23 cellular contexts compared by ENCODE assay signal in the genomic region with DNA sequence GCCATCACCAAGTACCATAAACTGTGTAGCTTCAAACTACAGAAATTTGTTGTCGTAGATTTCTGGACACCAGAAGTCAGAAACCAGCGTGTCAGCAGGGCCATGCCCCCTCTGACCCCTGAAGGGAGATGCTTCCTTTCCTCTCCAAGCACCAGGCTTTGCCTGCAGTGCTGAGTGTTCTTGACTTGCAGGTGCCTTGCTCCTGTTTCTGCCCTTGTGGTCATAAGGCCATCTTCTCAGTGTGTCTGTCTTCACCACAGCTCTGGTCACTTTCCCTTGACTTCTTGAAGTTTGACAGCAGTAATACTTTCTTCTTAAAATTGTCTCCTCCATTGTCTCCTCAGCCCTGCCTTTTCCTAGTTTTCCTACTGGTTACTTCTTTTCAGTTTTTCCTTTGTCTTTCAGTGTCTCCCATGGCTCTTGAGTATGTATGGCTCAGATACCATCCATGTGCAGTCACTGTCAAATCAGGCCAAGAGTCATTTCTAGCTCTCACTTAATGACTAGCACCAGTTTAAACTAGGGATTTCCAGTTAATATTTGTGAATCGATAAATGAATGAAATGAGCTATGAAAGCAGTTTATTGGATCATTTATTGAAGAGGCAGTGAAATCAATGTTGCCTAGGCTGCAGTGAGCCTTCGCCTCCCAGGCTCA.
A peak's percentile ranks its signal among the peaks of the same experiment; 100 is the strongest.
DNase-seq lines count a peak whose midpoint lies in the region; TF ChIP-seq lines count a peak whose summit lies in the region.
"Had no signal": no experiment of that assay in that cellular context is flagged by ENCODE, and none has a peak within 500 bp of the region (broad histone marks: within the 10 kb centered on the region; RNA-seq: fewer than 3 reads in every experiment).

No MANE protein-coding gene starts in this region.

- H3K9me3 ChIP-seq in Loucy (ENCODE audit: insufficient read depth, low read depth, low read length) (no peaks in the 10 kb centered on the region), WERI-Rb-1 (ENCODE audit: severe bottlenecking) (no peaks in the 10 kb centered on the region)
- H3K9me3 ChIP-seq: BLaER1, SJSA1, upper lobe of right lung had no signal

- H4K20me1 ChIP-seq in Loucy (ENCODE audit: insufficient read depth, low read length, poor library complexity, severe bottlenecking): peaks cover 39% of the 10 kb centered on the region

- H3K27me3 Mint-ChIP-seq in activated naive CD4-positive, alpha-beta T cell treated with anti-CD3 and anti-CD28 coated beads, Interleukin-2, amount 50 U/mL, for 24 hours: no peaks in the 10 kb centered on the region
- H3K27me3 Mint-ChIP-seq in activated naive CD4-positive, alpha-beta T cell treated with anti-CD3 and anti-CD28 coated beads for 36 hours (ENCODE audit: low read depth): no peaks in the 10 kb centered on the region
- H3K27me3 Mint-ChIP-seq in activated CD4-positive, alpha-beta memory T cell treated with anti-CD3 and anti-CD28 coated beads, Interleukin-2, amount 10 ng/mL, durations not matched to agents 7 days and 5 days: no peaks in the 10 kb centered on the region
- peaks cover 4% of the 10 kb centered on the region for H3K27me3 Mint-ChIP-seq in nephron progenitor cell (ENCODE audit: low read depth, poor library complexity)

- peaks cover 5% of the 10 kb centered on the region; the same call in 1 of the 2 replicates for H3F3A ChIP-seq in Loucy (ENCODE audit: low read depth)

- H3K9ac ChIP-seq in Loucy (ENCODE audit: low read depth, low read length, poor library complexity, severe bottlenecking): peak overlapping the region; percentile 75
- H3K9ac ChIP-seq: BLaER1 had no signal

- no peaks in the 10 kb centered on the region for H3K9me3 Mint-ChIP-seq in activated naive CD4-positive, alpha-beta T cell treated with anti-CD3 and anti-CD28 coated beads, Interleukin-2, amount 50 U/mL, for 24 hours
- H3K9me3 Mint-ChIP-seq in activated naive CD4-positive, alpha-beta T cell treated with anti-CD3 and anti-CD28 coated beads for 36 hours: no peaks in the 10 kb centered on the region
- no peaks in the 10 kb centered on the region for H3K9me3 Mint-ChIP-seq in activated CD4-positive, alpha-beta memory T cell treated with anti-CD3 and anti-CD28 coated beads, Interleukin-2, amount 10 ng/mL, durations not matched to agents 7 days and 5 days
- H3K9me3 Mint-ChIP-seq in nephron progenitor cell: no peaks in the 10 kb centered on the region
- H3K9me3 Mint-ChIP-seq: IgD-negative memory B cell had no signal

- no peak overlapping the region for H3K27ac ChIP-seq in WERI-Rb-1
- H3K27ac ChIP-seq: BLaER1, SJSA1, upper lobe of right lung had no signal

- peak overlapping the region; percentile 4 for H3K27ac Mint-ChIP-seq in activated naive CD4-positive, alpha-beta T cell treated with anti-CD3 and anti-CD28 coated beads, Interleukin-2, amount 50 U/mL, for 24 hours
- no peak overlapping the region for H3K27ac Mint-ChIP-seq in activated naive CD4-positive, alpha-beta T cell treated with anti-CD3 and anti-CD28 coated beads for 36 hours
- H3K27ac Mint-ChIP-seq in activated CD4-positive, alpha-beta memory T cell treated with anti-CD3 and anti-CD28 coated beads, Interleukin-2, amount 10 ng/mL, durations not matched to agents 7 days and 5 days: peak overlapping the region; percentile 69
- peak overlapping the region; percentile 15 for H3K27ac Mint-ChIP-seq in nephron progenitor cell

- peaks cover 2% of the 10 kb centered on the region for H3K36me3 Mint-ChIP-seq in activated naive CD4-positive, alpha-beta T cell treated with anti-CD3 and anti-CD28 coated beads, Interleukin-2, amount 50 U/mL, for 24 hours
- H3K36me3 Mint-ChIP-seq in activated naive CD4-positive, alpha-beta T cell treated with anti-CD3 and anti-CD28 coated beads for 36 hours (ENCODE audit: low read depth): no peaks in the 10 kb centered on the region
- peaks cover 57% of the 10 kb centered on the region for H3K36me3 Mint-ChIP-seq in activated CD4-positive, alpha-beta memory T cell treated with anti-CD3 and anti-CD28 coated beads, Interleukin-2, amount 10 ng/mL, durations not matched to agents 7 days and 5 days (ENCODE audit: low read depth)
- peaks cover 4% of the 10 kb centered on the region for H3K36me3 Mint-ChIP-seq in nephron progenitor cell (ENCODE audit: low read depth)

- peak overlapping the region; percentile 73 for H3K4me3 ChIP-seq in Loucy (ENCODE audit: low read length, poor library complexity, severe bottlenecking)
- H3K4me3 ChIP-seq in WERI-Rb-1 (ENCODE audit: low read depth, low read length): no peak overlapping the region
- H3K4me3 ChIP-seq: BLaER1, lung, SJSA1, upper lobe of right lung had no signal

- H3K36me3 ChIP-seq in Loucy (ENCODE audit: insufficient read depth, low read length): peaks cover 4% of the 10 kb centered on the region; the same call in 1 of the 2 replicates
- no peaks in the 10 kb centered on the region for H3K36me3 ChIP-seq in WERI-Rb-1
- H3K36me3 ChIP-seq: BLaER1, SJSA1, upper lobe of right lung had no signal

- peak overlapping the region; percentile 94 for H3K4me2 ChIP-seq in Loucy (ENCODE audit: low read depth, low read length, poor library complexity, severe bottlenecking)
- H3K4me2 ChIP-seq: BLaER1 had no signal

- CTCF ChIA-PET in activated naive CD4-positive, alpha-beta T cell treated with anti-CD3 and anti-CD28 coated beads for 36 hours (lab: Charles Lee): interaction anchor here (1.3 to 11.2 kb wide), 3 partner anchors 8 to 21 kb away, joined by 4 to 107 read pairs (median 5); no protein-coding TSS in a partner anchor
- CTCF ChIA-PET in activated CD4-positive, alpha-beta memory T cell treated with anti-CD3 and anti-CD28 coated beads, Interleukin-2, amount 10 ng/mL, durations not matched to agents 7 days and 5 days (lab: Charles Lee): interaction anchor here (1.0 to 22.2 kb wide), 6 partner anchors 9 to 44 kb away, joined by 3 to 365 read pairs (median 6); no protein-coding TSS in a partner anchor

- intact Hi-C loops in activated naive CD4-positive, alpha-beta T cell treated with anti-CD3 and anti-CD28 coated beads for 36 hours (cut with micrococcal nuclease): loop anchor here (2.0 to 10.0 kb wide), 2 partner anchors 15 to 587 kb away; no protein-coding TSS in a partner anchor

- peaks cover 100% of the 10 kb centered on the region for H3K79me2 ChIP-seq in Loucy (ENCODE audit: insufficient read depth, low read length)

- peaks cover 78% of the 10 kb centered on the region for H3K4me1 Mint-ChIP-seq in activated naive CD4-positive, alpha-beta T cell treated with anti-CD3 and anti-CD28 coated beads, Interleukin-2, amount 50 U/mL, for 24 hours
- peaks cover 74% of the 10 kb centered on the region for H3K4me1 Mint-ChIP-seq in activated naive CD4-positive, alpha-beta T cell treated with anti-CD3 and anti-CD28 coated beads for 36 hours (ENCODE audit: low read depth)
- peaks cover 80% of the 10 kb centered on the region for H3K4me1 Mint-ChIP-seq in activated CD4-positive, alpha-beta memory T cell treated with anti-CD3 and anti-CD28 coated beads, Interleukin-2, amount 10 ng/mL, durations not matched to agents 7 days and 5 days
- H3K4me1 Mint-ChIP-seq in nephron progenitor cell: peaks cover 67% of the 10 kb centered on the region

- no peak for TF ChIP-seq CTCF in Loucy (conservative IDR thresholded peaks at IDR 0.05; ENCODE audit: low read length)
- no peak for TF ChIP-seq CTCF in nephron progenitor cell (IDR thresholded peaks at IDR 0.05)
- no peak for TF ChIP-seq CTCF in WERI-Rb-1 (IDR thresholded peaks at IDR 0.05; ENCODE audit: low read depth, low read length)

- H3K4me1 ChIP-seq in Loucy (ENCODE audit: insufficient read depth, low read length, poor library complexity, severe bottlenecking): peaks cover 89% of the 10 kb centered on the region

- no peak overlapping the region for H2AFZ ChIP-seq in Loucy (ENCODE audit: low read length)

- POLR2A ChIA-PET in activated CD4-positive, alpha-beta memory T cell treated with anti-CD3 and anti-CD28 coated beads, Interleukin-2, amount 10 ng/mL, durations not matched to agents 7 days and 5 days (lab: Charles Lee): interaction anchor here (1.5 to 13.3 kb wide), 3 partner anchors 6 to 15 kb away, joined by 6 to 279 read pairs (median 144); no protein-coding TSS in a partner anchor

- DNase-seq in activated naive CD4-positive, alpha-beta T cell treated with anti-CD3 and anti-CD28 coated beads for 36 hours: no peak
- no peak for DNase-seq in activated CD4-positive, alpha-beta memory T cell treated with anti-CD3 and anti-CD28 coated beads, Interleukin-2, amount 10 ng/mL, durations not matched to agents 7 days and 5 days
- DNase-seq in nephron progenitor cell (no peak), WERI-Rb-1 (no peak), RPMI8226 (no peak), pons (ENCODE audit: low spot score) (no peak)
- DNase-seq: activated effector memory CD4-positive, alpha-beta T cell treated with anti-CD3 and anti-CD28 coated beads, Interleukin-2, amount 50 U/mL, for 16 hours; central memory CD4-positive, alpha-beta T cell; cortex of kidney; effector memory CD4-positive, alpha-beta T cell; hypothalamus; NCI-H146; NCI-H345; NCI-H69; stimulated activated CD4-positive, alpha-beta T cell treated with anti-CD3 and anti-CD28 coated beads, Interleukin-15, amount 100 ng/mL, for 24 hours; stimulated activated CD4-positive, alpha-beta T cell treated with anti-CD3 and anti-CD28 coated beads, Interleukin-4, amount 100 ng/mL, for 4 hours; upper lobe of right lung had no signal

- no peaks in the 10 kb centered on the region for H3K9me2 ChIP-seq in Loucy (replicated peaks; ENCODE audit: low read depth, low read length)

- no peaks in the 10 kb centered on the region for H3K27me3 ChIP-seq in Loucy (ENCODE audit: insufficient read depth, low read length, poor library complexity, severe bottlenecking)
- no peaks in the 10 kb centered on the region for H3K27me3 ChIP-seq in WERI-Rb-1 (ENCODE audit: insufficient read depth, low read depth, severe bottlenecking)
- H3K27me3 ChIP-seq: BLaER1, SJSA1, upper lobe of right lung had no signal

- no peak overlapping the region for H3K4me3 Mint-ChIP-seq in activated naive CD4-positive, alpha-beta T cell treated with anti-CD3 and anti-CD28 coated beads, Interleukin-2, amount 50 U/mL, for 24 hours
- no peak overlapping the region for H3K4me3 Mint-ChIP-seq in activated naive CD4-positive, alpha-beta T cell treated with anti-CD3 and anti-CD28 coated beads for 36 hours
- H3K4me3 Mint-ChIP-seq in activated CD4-positive, alpha-beta memory T cell treated with anti-CD3 and anti-CD28 coated beads, Interleukin-2, amount 10 ng/mL, durations not matched to agents 7 days and 5 days: peak overlapping the region; percentile 0
- no peak overlapping the region for H3K4me3 Mint-ChIP-seq in nephron progenitor cell
